ENCODE assay signal across 1 cellular context in the genomic region with DNA sequence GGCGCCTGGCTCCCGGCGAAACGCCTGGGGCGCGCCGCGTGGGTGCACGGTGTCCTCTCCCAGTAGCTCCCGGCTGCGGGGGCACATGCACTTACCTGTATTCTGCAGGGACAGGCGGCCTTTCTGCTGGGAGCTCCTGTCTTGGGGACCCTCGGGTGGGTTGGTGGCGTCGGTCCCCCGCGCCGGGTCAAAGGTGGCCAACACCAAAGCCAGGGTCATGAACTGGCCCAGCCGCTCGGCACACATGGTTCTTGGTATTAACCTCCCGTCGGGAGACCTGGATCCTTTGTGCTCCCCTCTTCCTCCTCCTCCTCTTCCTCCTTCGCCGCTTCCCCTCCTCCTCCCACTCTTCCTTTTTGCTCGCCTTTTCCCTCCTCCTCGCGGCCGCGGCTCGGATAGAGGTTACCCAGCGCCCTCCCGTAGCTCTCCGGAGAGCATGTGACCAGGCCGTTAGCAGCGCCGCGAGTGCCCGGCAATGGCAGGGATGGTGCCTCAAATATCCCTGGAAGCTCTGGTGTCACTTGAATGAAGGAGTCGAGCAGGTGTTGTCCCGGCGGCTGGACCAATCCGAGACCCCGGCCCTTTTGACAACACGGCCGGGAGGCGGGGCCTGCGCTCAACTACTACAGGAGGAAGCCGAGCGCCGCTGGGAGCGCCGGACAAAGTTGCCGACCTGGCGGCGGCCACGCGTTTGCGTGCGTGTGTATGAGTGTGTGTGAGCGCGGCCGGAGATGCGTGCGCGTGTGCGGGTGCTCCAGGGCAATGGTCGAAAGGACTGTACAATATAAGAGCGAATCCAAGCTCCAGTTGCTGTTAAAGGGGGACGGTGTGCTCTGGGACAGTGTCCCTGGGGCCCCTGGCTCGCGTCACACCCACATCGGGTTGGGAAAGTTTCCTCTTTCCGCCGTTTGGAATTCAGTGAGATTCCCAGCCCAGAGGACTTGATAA.
A peak's percentile ranks its signal among the peaks of the same experiment; 100 is the strongest.
TF ChIP-seq lines count a peak whose summit lies in the region.

A gene with protein sequence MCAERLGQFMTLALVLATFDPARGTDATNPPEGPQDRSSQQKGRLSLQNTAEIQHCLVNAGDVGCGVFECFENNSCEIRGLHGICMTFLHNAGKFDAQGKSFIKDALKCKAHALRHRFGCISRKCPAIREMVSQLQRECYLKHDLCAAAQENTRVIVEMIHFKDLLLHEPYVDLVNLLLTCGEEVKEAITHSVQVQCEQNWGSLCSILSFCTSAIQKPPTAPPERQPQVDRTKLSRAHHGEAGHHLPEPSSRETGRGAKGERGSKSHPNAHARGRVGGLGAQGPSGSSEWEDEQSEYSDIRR (minus strand): TSS at position 467 of the 948 bp plus-strand sequence. CDS start 221 bp downstream, at position 246.

TF ChIP-seq in WTC11, 78 proteins besides CTCF, POLR2A, EP300 and RAD21 (continued from another document):
- TF ChIP-seq, protein P1, sequence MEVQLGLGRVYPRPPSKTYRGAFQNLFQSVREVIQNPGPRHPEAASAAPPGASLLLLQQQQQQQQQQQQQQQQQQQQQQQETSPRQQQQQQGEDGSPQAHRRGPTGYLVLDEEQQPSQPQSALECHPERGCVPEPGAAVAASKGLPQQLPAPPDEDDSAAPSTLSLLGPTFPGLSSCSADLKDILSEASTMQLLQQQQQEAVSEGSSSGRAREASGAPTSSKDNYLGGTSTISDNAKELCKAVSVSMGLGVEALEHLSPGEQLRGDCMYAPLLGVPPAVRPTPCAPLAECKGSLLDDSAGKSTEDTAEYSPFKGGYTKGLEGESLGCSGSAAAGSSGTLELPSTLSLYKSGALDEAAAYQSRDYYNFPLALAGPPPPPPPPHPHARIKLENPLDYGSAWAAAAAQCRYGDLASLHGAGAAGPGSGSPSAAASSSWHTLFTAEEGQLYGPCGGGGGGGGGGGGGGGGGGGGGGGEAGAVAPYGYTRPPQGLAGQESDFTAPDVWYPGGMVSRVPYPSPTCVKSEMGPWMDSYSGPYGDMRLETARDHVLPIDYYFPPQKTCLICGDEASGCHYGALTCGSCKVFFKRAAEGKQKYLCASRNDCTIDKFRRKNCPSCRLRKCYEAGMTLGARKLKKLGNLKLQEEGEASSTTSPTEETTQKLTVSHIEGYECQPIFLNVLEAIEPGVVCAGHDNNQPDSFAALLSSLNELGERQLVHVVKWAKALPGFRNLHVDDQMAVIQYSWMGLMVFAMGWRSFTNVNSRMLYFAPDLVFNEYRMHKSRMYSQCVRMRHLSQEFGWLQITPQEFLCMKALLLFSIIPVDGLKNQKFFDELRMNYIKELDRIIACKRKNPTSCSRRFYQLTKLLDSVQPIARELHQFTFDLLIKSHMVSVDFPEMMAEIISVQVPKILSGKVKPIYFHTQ (CRISPR knock-in tag; IDR thresholded peaks at IDR 0.05), result no peak
- TF ChIP-seq RORB (CRISPR knock-in tag; IDR thresholded peaks at IDR 0.05) (no peak), FOXK1 (CRISPR knock-in tag; IDR thresholded peaks at IDR 0.05) (peak; percentile 93), ATF1 (CRISPR knock-in tag; IDR thresholded peaks at IDR 0.05) (no peak), NFYB (CRISPR knock-in tag; conservative IDR thresholded peaks at IDR 0.05; ENCODE audit: low read depth) (peak; percentile 77), FOXP1 (CRISPR knock-in tag; IDR thresholded peaks at IDR 0.05; ENCODE audit: borderline replicate concordance) (peak; percentile 66; the same call in 1 of the 2 replicates), ESRRA (CRISPR knock-in tag; IDR thresholded peaks at IDR 0.05; ENCODE audit: borderline replicate concordance) (0 out of 2 replicates have a peak, but pooled peaks have one; percentile 36), NR2C2 (CRISPR knock-in tag; IDR thresholded peaks at IDR 0.05) (no peak), MYBL2 (CRISPR knock-in tag; IDR thresholded peaks at IDR 0.05) (peak; percentile 82; the same call in 1 of the 2 replicates), GTF2I (CRISPR knock-in tag; conservative IDR thresholded peaks at IDR 0.05) (no peak), RELA (CRISPR knock-in tag; IDR thresholded peaks at IDR 0.05; ENCODE audit: borderline replicate concordance) (peak; percentile 74; the same call in 1 of the 2 replicates), GABPB1 (CRISPR knock-in tag; IDR thresholded peaks at IDR 0.05) (peak; percentile 82), ETV6 (CRISPR knock-in tag; IDR thresholded peaks at IDR 0.05) (peak; percentile 90), ZNF232 (CRISPR knock-in tag; IDR thresholded peaks at IDR 0.05) (0 out of 2 replicates have a peak, but pooled peaks have one; percentile 60), ZNF263 (CRISPR knock-in tag; IDR thresholded peaks at IDR 0.05; ENCODE audit: low read depth) (peak; percentile 88), ZNF416 (CRISPR knock-in tag; IDR thresholded peaks at IDR 0.05) (0 out of 2 replicates have a peak, but pooled peaks have one; percentile 65), IRF2 (CRISPR knock-in tag; IDR thresholded peaks at IDR 0.05; ENCODE audit: borderline replicate concordance, low read depth) (no peak)
- TF ChIP-seq, protein P2, sequence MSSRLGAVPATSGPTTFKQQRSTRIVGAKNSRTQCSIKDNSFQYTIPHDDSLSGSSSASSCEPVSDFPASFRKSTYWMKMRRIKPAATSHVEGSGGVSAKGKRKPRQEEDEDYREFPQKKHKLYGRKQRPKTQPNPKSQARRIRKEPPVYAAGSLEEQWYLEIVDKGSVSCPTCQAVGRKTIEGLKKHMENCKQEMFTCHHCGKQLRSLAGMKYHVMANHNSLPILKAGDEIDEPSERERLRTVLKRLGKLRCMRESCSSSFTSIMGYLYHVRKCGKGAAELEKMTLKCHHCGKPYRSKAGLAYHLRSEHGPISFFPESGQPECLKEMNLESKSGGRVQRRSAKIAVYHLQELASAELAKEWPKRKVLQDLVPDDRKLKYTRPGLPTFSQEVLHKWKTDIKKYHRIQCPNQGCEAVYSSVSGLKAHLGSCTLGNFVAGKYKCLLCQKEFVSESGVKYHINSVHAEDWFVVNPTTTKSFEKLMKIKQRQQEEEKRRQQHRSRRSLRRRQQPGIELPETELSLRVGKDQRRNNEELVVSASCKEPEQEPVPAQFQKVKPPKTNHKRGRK (CRISPR knock-in tag; IDR thresholded peaks at IDR 0.05; ENCODE audit: borderline replicate concordance), result no peak
- TF ChIP-seq, protein P3, sequence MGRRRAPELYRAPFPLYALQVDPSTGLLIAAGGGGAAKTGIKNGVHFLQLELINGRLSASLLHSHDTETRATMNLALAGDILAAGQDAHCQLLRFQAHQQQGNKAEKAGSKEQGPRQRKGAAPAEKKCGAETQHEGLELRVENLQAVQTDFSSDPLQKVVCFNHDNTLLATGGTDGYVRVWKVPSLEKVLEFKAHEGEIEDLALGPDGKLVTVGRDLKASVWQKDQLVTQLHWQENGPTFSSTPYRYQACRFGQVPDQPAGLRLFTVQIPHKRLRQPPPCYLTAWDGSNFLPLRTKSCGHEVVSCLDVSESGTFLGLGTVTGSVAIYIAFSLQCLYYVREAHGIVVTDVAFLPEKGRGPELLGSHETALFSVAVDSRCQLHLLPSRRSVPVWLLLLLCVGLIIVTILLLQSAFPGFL (CRISPR knock-in tag; IDR thresholded peaks at IDR 0.05; ENCODE audit: borderline replicate concordance), result no peak; the same call in none of the 2 replicates
- TF ChIP-seq, protein P4, sequence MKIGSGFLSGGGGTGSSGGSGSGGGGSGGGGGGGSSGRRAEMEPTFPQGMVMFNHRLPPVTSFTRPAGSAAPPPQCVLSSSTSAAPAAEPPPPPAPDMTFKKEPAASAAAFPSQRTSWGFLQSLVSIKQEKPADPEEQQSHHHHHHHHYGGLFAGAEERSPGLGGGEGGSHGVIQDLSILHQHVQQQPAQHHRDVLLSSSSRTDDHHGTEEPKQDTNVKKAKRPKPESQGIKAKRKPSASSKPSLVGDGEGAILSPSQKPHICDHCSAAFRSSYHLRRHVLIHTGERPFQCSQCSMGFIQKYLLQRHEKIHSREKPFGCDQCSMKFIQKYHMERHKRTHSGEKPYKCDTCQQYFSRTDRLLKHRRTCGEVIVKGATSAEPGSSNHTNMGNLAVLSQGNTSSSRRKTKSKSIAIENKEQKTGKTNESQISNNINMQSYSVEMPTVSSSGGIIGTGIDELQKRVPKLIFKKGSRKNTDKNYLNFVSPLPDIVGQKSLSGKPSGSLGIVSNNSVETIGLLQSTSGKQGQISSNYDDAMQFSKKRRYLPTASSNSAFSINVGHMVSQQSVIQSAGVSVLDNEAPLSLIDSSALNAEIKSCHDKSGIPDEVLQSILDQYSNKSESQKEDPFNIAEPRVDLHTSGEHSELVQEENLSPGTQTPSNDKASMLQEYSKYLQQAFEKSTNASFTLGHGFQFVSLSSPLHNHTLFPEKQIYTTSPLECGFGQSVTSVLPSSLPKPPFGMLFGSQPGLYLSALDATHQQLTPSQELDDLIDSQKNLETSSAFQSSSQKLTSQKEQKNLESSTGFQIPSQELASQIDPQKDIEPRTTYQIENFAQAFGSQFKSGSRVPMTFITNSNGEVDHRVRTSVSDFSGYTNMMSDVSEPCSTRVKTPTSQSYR (CRISPR knock-in tag; IDR thresholded peaks at IDR 0.05), result no peak
- TF ChIP-seq, protein P5, sequence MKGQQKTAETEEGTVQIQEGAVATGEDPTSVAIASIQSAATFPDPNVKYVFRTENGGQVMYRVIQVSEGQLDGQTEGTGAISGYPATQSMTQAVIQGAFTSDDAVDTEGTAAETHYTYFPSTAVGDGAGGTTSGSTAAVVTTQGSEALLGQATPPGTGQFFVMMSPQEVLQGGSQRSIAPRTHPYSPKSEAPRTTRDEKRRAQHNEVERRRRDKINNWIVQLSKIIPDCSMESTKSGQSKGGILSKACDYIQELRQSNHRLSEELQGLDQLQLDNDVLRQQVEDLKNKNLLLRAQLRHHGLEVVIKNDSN (CRISPR knock-in tag; IDR thresholded peaks at IDR 0.05), result peak; percentile 84
- TF ChIP-seq, protein P6, sequence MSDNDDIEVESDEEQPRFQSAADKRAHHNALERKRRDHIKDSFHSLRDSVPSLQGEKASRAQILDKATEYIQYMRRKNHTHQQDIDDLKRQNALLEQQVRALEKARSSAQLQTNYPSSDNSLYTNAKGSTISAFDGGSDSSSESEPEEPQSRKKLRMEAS (CRISPR knock-in tag; IDR thresholded peaks at IDR 0.05), result peak; percentile 75
